Comparison of ENCODE assay signal across 14 cellular contexts in the genomic region with DNA sequence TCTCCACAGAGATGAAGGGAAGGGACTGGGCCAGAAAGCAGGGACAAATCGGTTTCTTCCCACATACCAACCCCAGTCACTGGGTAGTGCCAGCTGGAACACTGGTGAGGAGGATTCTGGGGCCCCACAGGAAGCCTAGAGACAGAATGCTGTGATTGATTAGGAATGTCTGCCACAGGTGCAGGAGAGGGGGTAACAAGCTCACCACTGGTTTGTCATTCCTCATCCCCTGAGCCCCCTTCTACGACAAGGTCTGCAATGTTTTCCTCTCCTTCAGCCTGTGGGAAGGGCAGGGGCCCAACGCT.
DNase-seq lines count a peak whose midpoint lies in the region; ATAC-seq, FAIRE-seq and TF ChIP-seq lines count a peak whose summit lies in the region.
"Had no signal": no experiment of that assay in that cellular context is flagged by ENCODE, and none has a peak within 500 bp of the region (broad histone marks: within the 10 kb centered on the region; RNA-seq: fewer than 3 reads in every experiment).

No MANE protein-coding gene starts in this region.

- H3K9me3 ChIP-seq in BLaER1 treated with 17β-estradiol and CSF1 and Interleukin-3, amounts not matched to agents 10 nM and 100 nM (replicated peaks in 1 of 11) = peaks cover 0 to 15% (median 4%) of the 10 kb centered on the region in 11 experiments; a peak in 9 of 22 replicates
- no peaks in the 10 kb centered on the region for H3K9me3 ChIP-seq in GM12878 (replicated peaks; ENCODE audit: control insufficient read depth, insufficient read depth, low read length)
- H3K9me3 ChIP-seq in pancreas = no peaks in the 10 kb centered on the region
- H3K9me3 ChIP-seq: adrenal gland, psoas muscle had no signal

- TF ChIP-seq CTCF in HL-60 (IDR thresholded peaks at IDR 0.05; ENCODE audit: insufficient read depth, low read length) (no peak), GM12878 (IDR thresholded peaks at IDR 0.05 in 2 of 3, conservative IDR thresholded peaks at IDR 0.05 in 1 of 3; ENCODE audit: control insufficient read depth in 2 of 3, extremely low read depth in 1 of 3, insufficient read depth in 1 of 3, low read depth in 3 of 3, low read length in 3 of 3) (no peak), pancreas (IDR thresholded peaks at IDR 0.05) (no peak)

- H3K36me3 ChIP-seq in BLaER1 treated with 17β-estradiol and CSF1 and Interleukin-3, amounts not matched to agents 10 nM and 100 nM = peaks cover 0 to 87% (median 0%) of the 10 kb centered on the region in 11 experiments; a peak in 11 of 22 replicates
- H3K36me3 ChIP-seq in GM12878 (ENCODE audit: control insufficient read depth in 2 of 2, insufficient read depth in 2 of 2, low read length in 1 of 2) = peaks cover 29 to 42% of the 10 kb centered on the region in 2 experiments
- H3K36me3 ChIP-seq in pancreas = no peaks in the 10 kb centered on the region
- H3K36me3 ChIP-seq: adrenal gland had no signal

- RAD21 ChIA-PET in GM12878 (lab: Charles Lee; ENCODE audit: unreplicated experiment) = interaction anchor here (1.2 to 4.9 kb wide), 13 partner anchors 11 to 167 kb away, joined by 3 to 42 read pairs (median 8); partner anchors contain the start of gene PREX1

- H3K4me2 ChIP-seq in BLaER1 treated with 17β-estradiol and CSF1 and Interleukin-3, amounts not matched to agents 10 nM and 100 nM = peak overlapping the region; percentile 81 to 94 (median 90)
- H3K4me2 ChIP-seq in GM12878 (ENCODE audit: control insufficient read depth, insufficient read depth) = peak overlapping the region; percentile 78

- no peaks in the 10 kb centered on the region for H3K27me3 ChIP-seq in BLaER1 treated with 17β-estradiol and CSF1 and Interleukin-3, amounts not matched to agents 10 nM and 100 nM
- H3K27me3 ChIP-seq in HL-60 (ENCODE audit: insufficient read depth, poor library complexity, severe bottlenecking) = no peaks in the 10 kb centered on the region
- H3K27me3 ChIP-seq in GM12878 (replicated peaks in 1 of 2; ENCODE audit: control insufficient read depth in 2 of 2, insufficient read depth in 2 of 2, low read length in 1 of 2) = no peaks in the 10 kb centered on the region
- H3K27me3 ChIP-seq in pancreas = no peaks in the 10 kb centered on the region
- H3K27me3 ChIP-seq: adrenal gland had no signal

- BruUV-seq in GM12878 (replicated peaks; lab: Mats Ljungman, UMichigan) = no TSS peak

- SMC1A ChIA-PET in GM12878 (lab: Charles Lee; ENCODE audit: uncharacterized antibody, unreplicated experiment) = interaction anchor here (0.7 to 9.0 kb wide), 20 partner anchors 10 to 168 kb away, joined by 3 to 141 read pairs (median 5); partner anchors contain the start of gene PREX1

- H3K4me1 Mint-ChIP-seq in natural killer cell treated with Interleukin-12 subunit alpha and Interleukin-12 subunit beta and Interleukin-15 and Interleukin-18, amount 100 ng/mL, for 72 hours (ENCODE audit: low read depth in 2 of 2) = peaks cover 61 to 70% of the 10 kb centered on the region in 2 donors

- peaks cover 26% of the 10 kb centered on the region for H3K79me2 ChIP-seq in GM12878 (ENCODE audit: control insufficient read depth, insufficient read depth, low read length)

- intact Hi-C loops in GM12878 (cut with micrococcal nuclease; ENCODE audit: unreplicated experiment) (loop anchor here (1.0 to 2.0 kb wide), 4 partner anchors 19 to 167 kb away; no protein-coding TSS in a partner anchor), pancreas (cut with DNase I) (no loop called here)

- TF ChIP-seq EP300 in GM12878 (IDR thresholded peaks at IDR 0.05; ENCODE audit: borderline replicate concordance in 1 of 2, control insufficient read depth in 1 of 2, low read depth in 2 of 2, low read length in 2 of 2) = no peak

- H2AFZ ChIP-seq in GM12878 (ENCODE audit: control insufficient read depth, low read depth, low read length) = no peak overlapping the region

- H3K27me3 Mint-ChIP-seq in natural killer cell treated with Interleukin-12 subunit alpha and Interleukin-12 subunit beta and Interleukin-15 and Interleukin-18, amount 100 ng/mL, for 72 hours = no peaks in the 10 kb centered on the region

- 28% methylated on average over 3 of the region's 3 CpGs for WGBS in GM12878 (ENCODE audit: insufficient coverage, insufficient replicate concordance, low lambda C conversion rate, missing lambda C conversion rate)
- WGBS in pancreas, 2 donors = 52 to 58% methylated on average over 3 of the region's 3 CpGs

- in situ Hi-C loops in GM12878 (cut with MboI) = no loop called here

- H3K4me3 Mint-ChIP-seq in natural killer cell treated with Interleukin-12 subunit alpha and Interleukin-12 subunit beta and Interleukin-15 and Interleukin-18, amount 100 ng/mL, for 72 hours = peak overlapping the region; percentile 76

- no peak for TF ChIP-seq RAD21 in GM12878 (IDR thresholded peaks at IDR 0.05; ENCODE audit: insufficient read depth, low read depth, low read length)

- peak overlapping the region in 5 of 10 experiments; percentile 3 to 19 (median 8); a peak in 3 of 20 replicates for H3K4me3 ChIP-seq in BLaER1 treated with 17β-estradiol and CSF1 and Interleukin-3, amounts not matched to agents 10 nM and 100 nM
- no peak overlapping the region for H3K4me3 ChIP-seq in HL-60 (replicated peaks; ENCODE audit: insufficient read depth, low read length)
- H3K4me3 ChIP-seq in GM12878 = peak overlapping the region; percentile 41; the same call in 1 of the 2 replicates
- H3K4me3 ChIP-seq in pancreas = no peak overlapping the region
- H3K4me3 ChIP-seq: adrenal gland, psoas muscle had no signal

- H3K9me3 Mint-ChIP-seq in natural killer cell treated with Interleukin-12 subunit alpha and Interleukin-12 subunit beta and Interleukin-15 and Interleukin-18, amount 100 ng/mL, for 72 hours = no peaks in the 10 kb centered on the region

- CTCF ChIA-PET in GM12878 (lab: Yijun Ruan, JAX) = interaction anchor here (0.7 to 1.9 kb wide), 7 partner anchors 11 to 95 kb away, joined by 3 to 13 read pairs (median 3); no protein-coding TSS in a partner anchor

- H4K20me1 ChIP-seq in BLaER1 treated with 17β-estradiol and CSF1 and Interleukin-3, amounts not matched to agents 10 nM and 100 nM = peaks cover 0 to 100% (median 0%) of the 10 kb centered on the region in 11 experiments; a peak in 6 of 22 replicates
- no peaks in the 10 kb centered on the region for H4K20me1 ChIP-seq in GM12878 (ENCODE audit: control insufficient read depth, insufficient read depth)

- peak overlapping the region; percentile 24 to 81 (median 65); a peak in 18 of 22 replicates for H3K9ac ChIP-seq in BLaER1 treated with 17β-estradiol and CSF1 and Interleukin-3, amounts not matched to agents 10 nM and 100 nM
- H3K9ac ChIP-seq in GM12878 (ENCODE audit: control insufficient read depth, insufficient read depth, low read length) = peak overlapping the region; percentile 50

- H3K36me3 Mint-ChIP-seq in natural killer cell treated with Interleukin-12 subunit alpha and Interleukin-12 subunit beta and Interleukin-15 and Interleukin-18, amount 100 ng/mL, for 72 hours = peaks cover 22% of the 10 kb centered on the region

- no peak for DNase-seq in HL-60 (ENCODE audit: low read depth in 1 of 2, low spot score in 1 of 2)
- DNase-seq in GM12878 (ENCODE audit: low read depth, low spot score) = no peak
- DNase-seq in natural killer cell treated with Interleukin-12 subunit alpha and Interleukin-12 subunit beta and Interleukin-15 and Interleukin-18, amount 100 ng/mL, for 72 hours (ENCODE audit: low spot score) = peak; percentile 31
- DNase-seq in pancreas = no peak
- DNase-seq in NCI-H2227 (lab: John Stamatoyannopoulos, UW; ENCODE audit: unreplicated experiment) = no peak
- no peak for DNase-seq in hepatic stellate cell (ENCODE audit: low spot score)
- DNase-seq: activated CD4-positive, alpha-beta T cell treated with anti-CD3 and anti-CD28 coated beads, Interleukin-2, amount 50 U/mL, for 1 hour; adrenal gland; NCI-H1092; NCI-H510A treated with DMSO at 0.1 percent for 48 hours; psoas muscle had no signal

- peaks cover 65 to 100% (median 97%) of the 10 kb centered on the region in 10 experiments for H3K4me1 ChIP-seq in BLaER1 treated with 17β-estradiol and CSF1 and Interleukin-3, amounts not matched to agents 10 nM and 100 nM
- H3K4me1 ChIP-seq in GM12878 (ENCODE audit: control insufficient read depth, insufficient read depth, low read length) (peaks cover 54% of the 10 kb centered on the region), pancreas (no peaks in the 10 kb centered on the region)

- no peak for ATAC-seq in GM12878
- ATAC-seq in natural killer cell treated with Interleukin-12 subunit alpha and Interleukin-12 subunit beta and Interleukin-15 and Interleukin-18, amount 100 ng/mL, for 72 hours = no peak
- no peak for ATAC-seq in HG03342 (IDR thresholded peaks at IDR 0.05; ENCODE audit: unreplicated experiment)
- ATAC-seq in pancreas = no peak
- ATAC-seq: Panc1, psoas muscle had no signal

- FAIRE-seq in GM12878 (lab: Jason Lieb, UNC) (no peak), pancreas (lab: Jason Lieb, UNC) (no peak)

- POLR2A ChIA-PET in GM12878 (lab: Charles Lee) = interaction anchor here (0.6 to 3.1 kb wide), 8 partner anchors 10 to 188 kb away, joined by 3 to 28 read pairs (median 4); no protein-coding TSS in a partner anchor

- H3K27ac Mint-ChIP-seq in natural killer cell treated with Interleukin-12 subunit alpha and Interleukin-12 subunit beta and Interleukin-15 and Interleukin-18, amount 100 ng/mL, for 72 hours = peak overlapping the region; percentile 87 to 90

- peak; percentile 27; the same call in 1 of the 2 replicates for TF ChIP-seq POLR2A in GM12878 (IDR thresholded peaks at IDR 0.05; ENCODE audit: low read depth, low read length)

- H3K27ac ChIP-seq in BLaER1 treated with 17β-estradiol and CSF1 and Interleukin-3, amounts not matched to agents 10 nM and 100 nM = peak overlapping the region in 10 of 11 experiments; percentile 11 to 94 (median 86); a peak in 19 of 22 replicates
- H3K27ac ChIP-seq in HL-60 (replicated peaks) (peak overlapping the region; percentile 54), GM12878 (ENCODE audit: control insufficient read depth, insufficient read depth) (peak overlapping the region; percentile 95), pancreas (no peak overlapping the region)
- H3K27ac ChIP-seq: psoas muscle had no signal

TF ChIP-seq in GM12878, 131 proteins besides CTCF, POLR2A, EP300 and RAD21 (continues in another document):
- TF ChIP-seq WRNIP1 (IDR thresholded peaks at IDR 0.05; ENCODE audit: borderline replicate concordance, low read depth, low read length) (no peak), SREBF1 (IDR thresholded peaks at IDR 0.05; ENCODE audit: low read length) (no peak), TBL1XR1 (IDR thresholded peaks at IDR 0.05; ENCODE audit: low read depth, low read length) (0 out of 2 replicates have a peak, but pooled peaks have one; percentile 35), SREBF2 (IDR thresholded peaks at IDR 0.05; ENCODE audit: low read length) (no peak), MAX (IDR thresholded peaks at IDR 0.05; ENCODE audit: low read depth, low read length) (no peak), BACH1 (IDR thresholded peaks at IDR 0.05; ENCODE audit: borderline replicate concordance) (no peak), FOXK2 (IDR thresholded peaks at IDR 0.05) (no peak)

Comparison
In these comparisons a context has a peak if more than half of its experiments do, and no peak if none do; other contexts are left out.
1. H3K27ac ChIP-seq: peak in BLaER1 treated with 17β-estradiol and CSF1 and Interleukin-3, amounts not matched to agents 10 nM and 100 nM (10 of 11), HL-60 (single experiment) and GM12878 (single experiment); none in pancreas (0 of 4).